In the genomic region with DNA sequence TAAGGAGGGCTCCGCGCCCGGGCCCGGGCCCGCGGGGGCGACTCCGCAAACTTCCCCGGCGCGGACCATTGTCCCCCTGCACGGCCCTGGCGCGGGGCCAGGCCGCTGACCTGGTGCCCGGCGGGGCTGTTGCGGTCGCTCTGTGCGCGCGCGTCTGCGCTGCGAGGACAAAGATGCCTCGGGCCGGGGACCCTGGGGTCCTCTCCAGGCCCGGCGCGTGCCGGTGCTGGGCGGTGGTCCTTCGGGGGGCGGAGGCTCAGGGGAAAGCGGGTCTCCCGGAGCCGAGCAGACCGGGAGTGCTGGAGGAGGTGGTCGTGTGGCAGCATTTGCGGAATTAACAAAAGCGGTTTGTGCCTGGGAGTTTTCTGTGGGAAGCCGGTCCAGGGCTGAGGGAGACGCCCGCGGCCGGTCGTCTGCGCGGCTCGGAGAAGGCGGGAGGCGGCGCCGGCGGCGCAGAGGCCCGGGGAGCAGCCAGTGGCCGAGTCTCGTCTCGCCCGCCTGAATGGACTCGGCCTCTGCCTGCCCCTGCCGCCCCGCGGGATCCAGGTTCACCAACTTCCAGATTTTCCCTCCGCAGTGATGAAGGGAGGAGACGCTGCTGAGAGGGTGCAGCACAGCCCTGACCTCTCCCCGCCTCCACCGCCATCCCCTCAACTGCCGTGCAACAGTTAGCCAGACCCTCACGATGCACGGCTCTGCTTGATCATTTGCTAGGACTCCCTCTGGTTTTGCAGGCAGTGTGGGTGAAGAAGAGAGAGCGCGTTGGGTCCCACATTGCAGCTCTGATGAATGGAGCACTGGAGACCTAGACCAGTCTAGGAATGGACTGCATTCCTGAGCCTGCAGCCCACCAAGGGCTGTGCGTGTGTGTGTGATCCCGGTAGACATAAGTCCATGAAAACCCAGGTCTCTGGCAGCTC, we compare ENCODE assay signal across 8 cellular contexts. TPM values are rescaled to one million over a fixed set of nuclear protein-coding genes. Genes with fewer than 3 reads are reported as not detected.
DNase-seq lines count a peak whose midpoint lies in the region; ATAC-seq and TF ChIP-seq lines count a peak whose summit lies in the region.

No MANE protein-coding gene starts in this region.

- intact Hi-C loops in sciatic nerve (cut with DNase I) = no loop called here

- peak overlapping the region; percentile 90 for H3K9ac ChIP-seq in NT2/D1 (ENCODE audit: insufficient read length, low read depth)
- H3K9ac ChIP-seq in iPS-18a (ENCODE audit: low read length) = peak overlapping the region; percentile 66

- H3K4me1 ChIP-seq in NT2/D1 (ENCODE audit: insufficient read depth, insufficient read length) (peaks cover 5% of the 10 kb centered on the region), iPS-18a (ENCODE audit: control insufficient read depth, low read depth, low read length) (peaks cover 11% of the 10 kb centered on the region)

- H3K4me3 Mint-ChIP-seq in HFFc6 = peak overlapping the region; percentile 88

- no peaks in the 10 kb centered on the region for H3K36me3 ChIP-seq in NT2/D1 (ENCODE audit: insufficient read depth, insufficient read length, low read length)
- no peaks in the 10 kb centered on the region for H3K36me3 ChIP-seq in iPS-18a (ENCODE audit: control insufficient read depth, low read depth, low read length)

- H3K27me3 ChIP-seq in NT2/D1 (ENCODE audit: insufficient read depth, insufficient read length) (peaks cover 32% of the 10 kb centered on the region), iPS-18a (ENCODE audit: control insufficient read depth, insufficient read depth, low read length) (peaks cover 29% of the 10 kb centered on the region)

- no peak overlapping the region; the same call in 1 of the 2 replicates for H3K27ac Mint-ChIP-seq in HFFc6

- ATAC-seq in sciatic nerve (peak; percentile 34), GM18861 (IDR thresholded peaks at IDR 0.05; ENCODE audit: unreplicated experiment) (no peak)

- H3K9me3 ChIP-seq in NT2/D1 (ENCODE audit: insufficient read depth, low read length) (no peaks in the 10 kb centered on the region), iPS-18a (ENCODE audit: control insufficient read depth, low read depth, low read length) (no peaks in the 10 kb centered on the region)

- no peaks in the 10 kb centered on the region for H3K9me3 Mint-ChIP-seq in HFFc6

- H3K27ac ChIP-seq in iPS-18a (ENCODE audit: low read length) = no peak overlapping the region

- no peak for TF ChIP-seq CTCF in HFFc6 (IDR thresholded peaks at IDR 0.05)

- H3K4me3 ChIP-seq in NT2/D1 (ENCODE audit: insufficient read length, low read depth) (peak overlapping the region; percentile 53), iPS-18a (ENCODE audit: low read length) (peak overlapping the region; percentile 91)

- no peaks in the 10 kb centered on the region for H3K36me3 Mint-ChIP-seq in HFFc6 (ENCODE audit: low read depth)

- H3K4me1 Mint-ChIP-seq in HFFc6 (ENCODE audit: low read depth) = peaks cover 24% of the 10 kb centered on the region

- peaks cover 19% of the 10 kb centered on the region for H3K27me3 Mint-ChIP-seq in HFFc6 (ENCODE audit: insufficient read depth)

- peak; percentile 45 for DNase-seq in EL
- peak; percentile 11 for DNase-seq in HFFc6
- DNase-seq in NT2/D1 (ENCODE audit: low read depth, low spot score) = peak; percentile 20
- peak; percentile 78 for DNase-seq in astrocyte of the hippocampus (ENCODE audit: low read depth, low spot score)
- no peak for DNase-seq in sciatic nerve (ENCODE audit: low spot score)
- DNase-seq in effector CD8-positive, alpha-beta T cell (lab: John Stamatoyannopoulos, UW) = no peak

RNA-seq across cellular contexts. Expression of a gene that starts 0.7 kb away (rescaled TPM):
- total RNA-seq in HFFc6 (2021; fragmentation: NEBNext Ultra II Directional; extraction: Animal tissue kit (Norgen Biotek cat#: 25700)) = under 1 TPM; 0.17 to 0.54 (median 0.33) TPM
- 13.2 TPM for total RNA-seq in sciatic nerve

Comparison
In these comparisons a context has a peak if more than half of its experiments do, and no peak if none do; other contexts are left out.
1. DNase-seq: peak in EL (single experiment), HFFc6 (single experiment), NT2/D1 (single experiment) and astrocyte of the hippocampus (single experiment); none in sciatic nerve (single experiment) and effector CD8-positive, alpha-beta T cell (single experiment).